ENCODE assay signal across 1 cellular context in the genomic region with DNA sequence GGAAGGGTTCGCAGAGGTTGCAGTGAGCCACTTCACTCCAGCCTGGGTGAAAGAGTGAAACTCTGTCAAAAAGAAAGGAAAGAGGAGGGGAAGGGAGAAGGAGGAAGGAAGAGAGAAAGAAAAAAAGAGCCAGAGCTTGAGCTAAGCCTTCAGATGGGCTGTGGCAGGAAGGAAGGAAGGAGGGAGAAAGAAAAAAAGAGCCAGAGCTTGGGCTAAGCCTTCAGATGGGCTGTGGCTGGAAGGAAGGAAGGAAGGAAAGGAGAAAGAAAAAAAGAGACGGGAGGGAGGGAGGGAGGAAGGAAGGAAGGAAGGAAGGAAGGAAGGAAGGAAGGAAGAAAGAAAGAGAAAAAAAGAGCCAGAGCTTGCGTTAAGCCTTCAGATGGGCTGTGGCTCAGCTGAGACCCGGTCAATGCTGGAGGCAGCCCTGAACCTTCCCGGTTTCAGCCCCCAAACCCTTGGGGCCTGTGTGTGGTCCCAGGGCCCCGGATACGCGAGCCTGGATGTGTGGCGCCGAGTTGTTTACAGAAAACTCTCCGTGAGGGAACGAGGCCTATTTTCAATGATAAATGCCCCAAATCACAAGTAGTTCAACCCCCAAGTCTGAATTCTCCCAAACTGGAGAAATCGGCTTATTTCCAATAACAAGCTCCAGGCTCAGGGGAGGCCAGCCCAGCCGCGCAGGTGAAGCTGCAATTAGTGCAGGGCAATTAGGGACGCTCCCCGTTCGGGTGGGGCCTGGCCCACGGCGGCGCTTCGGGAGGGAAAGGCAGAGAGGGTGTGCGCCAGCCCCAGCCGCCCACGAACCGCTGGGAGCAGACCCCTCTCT.
TF ChIP-seq lines count a peak whose summit lies in the region.

No MANE protein-coding gene starts in this region.

TF ChIP-seq in HepG2, 621 proteins besides CTCF, POLR2A, EP300 and RAD21:
- TF ChIP-seq, protein P1, sequence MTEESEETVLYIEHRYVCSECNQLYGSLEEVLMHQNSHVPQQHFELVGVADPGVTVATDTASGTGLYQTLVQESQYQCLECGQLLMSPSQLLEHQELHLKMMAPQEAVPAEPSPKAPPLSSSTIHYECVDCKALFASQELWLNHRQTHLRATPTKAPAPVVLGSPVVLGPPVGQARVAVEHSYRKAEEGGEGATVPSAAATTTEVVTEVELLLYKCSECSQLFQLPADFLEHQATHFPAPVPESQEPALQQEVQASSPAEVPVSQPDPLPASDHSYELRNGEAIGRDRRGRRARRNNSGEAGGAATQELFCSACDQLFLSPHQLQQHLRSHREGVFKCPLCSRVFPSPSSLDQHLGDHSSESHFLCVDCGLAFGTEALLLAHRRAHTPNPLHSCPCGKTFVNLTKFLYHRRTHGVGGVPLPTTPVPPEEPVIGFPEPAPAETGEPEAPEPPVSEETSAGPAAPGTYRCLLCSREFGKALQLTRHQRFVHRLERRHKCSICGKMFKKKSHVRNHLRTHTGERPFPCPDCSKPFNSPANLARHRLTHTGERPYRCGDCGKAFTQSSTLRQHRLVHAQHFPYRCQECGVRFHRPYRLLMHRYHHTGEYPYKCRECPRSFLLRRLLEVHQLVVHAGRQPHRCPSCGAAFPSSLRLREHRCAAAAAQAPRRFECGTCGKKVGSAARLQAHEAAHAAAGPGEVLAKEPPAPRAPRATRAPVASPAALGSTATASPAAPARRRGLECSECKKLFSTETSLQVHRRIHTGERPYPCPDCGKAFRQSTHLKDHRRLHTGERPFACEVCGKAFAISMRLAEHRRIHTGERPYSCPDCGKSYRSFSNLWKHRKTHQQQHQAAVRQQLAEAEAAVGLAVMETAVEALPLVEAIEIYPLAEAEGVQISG (CRISPR knock-in tag; IDR thresholded peaks at IDR 0.05): no peak
- peak; percentile 23; the same call in 1 of the 2 replicates for TF ChIP-seq JUNB (CRISPR knock-in tag; IDR thresholded peaks at IDR 0.05; ENCODE audit: borderline replicate concordance)
- TF ChIP-seq IRX3 (CRISPR knock-in tag; IDR thresholded peaks at IDR 0.05; ENCODE audit: borderline replicate concordance, low read depth): no peak
